9 cellular contexts compared by ENCODE assay signal in the genomic region with DNA sequence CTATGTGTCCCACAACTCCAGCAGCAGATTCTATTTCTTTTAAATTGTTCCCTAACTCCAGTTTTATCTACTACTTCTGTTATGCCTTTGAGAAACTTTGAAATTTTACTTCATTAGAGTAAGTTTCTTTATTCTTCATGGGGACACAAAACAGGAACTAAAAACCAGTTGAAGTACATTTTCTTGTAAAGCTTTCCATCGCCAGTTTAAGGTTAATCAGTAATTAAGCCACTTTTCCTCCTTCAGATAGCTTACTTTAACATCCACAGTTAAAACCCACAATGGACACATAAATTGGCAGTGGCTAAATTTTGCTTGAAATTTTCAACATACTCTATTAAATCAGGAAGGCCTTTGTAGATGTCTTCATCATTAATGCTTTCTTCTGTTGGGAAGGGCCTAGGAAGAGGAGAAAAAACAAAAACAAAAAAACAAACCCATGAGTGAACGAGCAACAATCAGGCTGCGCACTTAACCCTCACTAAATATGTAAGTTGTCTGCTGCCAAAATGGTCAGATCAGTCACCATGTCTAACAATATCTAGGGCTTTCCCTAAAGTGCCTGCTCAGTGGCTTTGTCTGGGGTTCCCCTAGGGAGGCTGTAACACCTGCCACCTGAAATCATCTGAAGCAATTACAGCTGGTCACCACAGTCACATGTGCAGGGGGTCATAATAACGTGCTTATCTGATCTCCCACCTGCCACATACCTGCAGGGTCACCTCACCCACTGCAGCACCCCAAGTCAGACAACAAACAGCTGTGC.
DNase-seq lines count a peak whose midpoint lies in the region; ATAC-seq and TF ChIP-seq lines count a peak whose summit lies in the region.
"Had no signal": no experiment of that assay in that cellular context is flagged by ENCODE, and none has a peak within 500 bp of the region (broad histone marks: within the 10 kb centered on the region; RNA-seq: fewer than 3 reads in every experiment).

No MANE protein-coding gene starts in this region.

- DNase-seq in kidney tubule cell (ENCODE audit: low spot score): peak; percentile 13
- DNase-seq in superior temporal gyrus (ENCODE audit: extremely low spot score): no peak
- no peak for DNase-seq in GDM1 (lab: John Stamatoyannopoulos, UW)
- no peak for DNase-seq in OCI-M2 (lab: John Stamatoyannopoulos, UW; ENCODE audit: unreplicated experiment)
- DNase-seq in heart left ventricle: no peak

- intact Hi-C loops in heart left ventricle (cut with DNase I): no loop called here

- ATAC-seq in GM18873 (IDR thresholded peaks at IDR 0.05; ENCODE audit: low FRiP score, unreplicated experiment): peak; percentile 95
- ATAC-seq in GM21737 (IDR thresholded peaks at IDR 0.05; ENCODE audit: unreplicated experiment): peak; percentile 84
- peak; percentile 91 for ATAC-seq in HG03558 (IDR thresholded peaks at IDR 0.05; ENCODE audit: extremely low read depth, unreplicated experiment)
- ATAC-seq in heart left ventricle: no peak

- H3K4me1 ChIP-seq in heart left ventricle: peaks cover 0 to 3% (median 0%) of the 10 kb centered on the region in 12 donors

- H3K36me3 ChIP-seq in heart left ventricle: no peaks in the 10 kb centered on the region

- TF ChIP-seq CTCF in heart left ventricle (IDR thresholded peaks at IDR 0.05): no peak

- 67 to 85% (median 78%) methylated on average over 4 of the region's 4 CpGs for whole genome bisulfite sequencing in heart left ventricle, 4 donors

- no peak for TF ChIP-seq POLR2A in heart left ventricle (IDR thresholded peaks at IDR 0.05)

- no peak overlapping the region for H3K4me3 ChIP-seq in heart left ventricle

- H3K27ac ChIP-seq in heart left ventricle: no peak overlapping the region
- H3K27ac ChIP-seq: epithelial cell of prostate had no signal

- H3K27me3 ChIP-seq in heart left ventricle: no peaks in the 10 kb centered on the region

- no peaks in the 10 kb centered on the region for H3K9me3 ChIP-seq in heart left ventricle

Comparison
In these comparisons a context has a peak if more than half of its experiments do, and no peak if none do; other contexts are left out.
1. ATAC-seq: peak in GM18873 (single experiment), GM21737 (single experiment) and HG03558 (single experiment); none in heart left ventricle (0 of 4).